11 cellular contexts compared by ENCODE assay signal in genomic region chrX:30597258-30598012, GRCh38. TPM values are rescaled to one million over a fixed set of nuclear protein-coding genes. Genes with fewer than 3 reads are reported as not detected.
A peak's percentile ranks its signal among the peaks of the same experiment; 100 is the strongest.
DNase-seq lines count a peak whose midpoint lies in the region; ATAC-seq, FAIRE-seq and TF ChIP-seq lines count a peak whose summit lies in the region.
"Had no signal": no experiment of that assay in that cellular context is flagged by ENCODE, and none has a peak within 500 bp of the region (broad histone marks: within the 10 kb centered on the region; RNA-seq: fewer than 3 reads in every experiment).

No MANE protein-coding gene starts in this region.

- H3K27me3 Mint-ChIP-seq in activated T-helper 1 cell treated with anti-CD3 and anti-CD28 coated beads, Interleukin-12 subunit alpha, Interleukin-12 subunit beta, Interleukin-2, Interleukin-4 antibody, amounts not matched to agents 30 ng/mL and 10 ng/mL and 1 ng/mL, durations not matched to agents 14 hours and 24 hours and 36 hours (ENCODE audit: insufficient read depth), result no peaks in the 10 kb centered on the region
- H3K27me3 Mint-ChIP-seq in nephron progenitor cell (ENCODE audit: low read depth, poor library complexity) (no peaks in the 10 kb centered on the region), endodermal cell (ENCODE audit: insufficient read depth) (no peaks in the 10 kb centered on the region)
- H3K27me3 Mint-ChIP-seq: activated CD4-positive, alpha-beta memory T cell treated with anti-CD3 and anti-CD28 coated beads for 36 hours had no signal

- H3K27ac Mint-ChIP-seq in activated T-helper 1 cell treated with anti-CD3 and anti-CD28 coated beads, Interleukin-12 subunit alpha, Interleukin-12 subunit beta, Interleukin-2, Interleukin-4 antibody, amounts not matched to agents 30 ng/mL and 10 ng/mL and 1 ng/mL, durations not matched to agents 14 hours and 24 hours and 36 hours, result peak overlapping the region; percentile 37
- H3K27ac Mint-ChIP-seq in nephron progenitor cell (no peak overlapping the region), endodermal cell (no peak overlapping the region)
- H3K27ac Mint-ChIP-seq: activated CD4-positive, alpha-beta memory T cell treated with anti-CD3 and anti-CD28 coated beads for 36 hours had no signal

- DNase-seq in GM12892 (ENCODE audit: insufficient read length) (peak; percentile 17), nephron progenitor cell (no peak), endodermal cell (no peak), H54 (ENCODE audit: insufficient read length, low spot score) (no peak)
- no peak for DNase-seq in activated T-helper 1 cell treated with anti-CD3 and anti-CD28 coated beads, Interleukin-12 subunit alpha, Interleukin-12 subunit beta, Interleukin-2, Interleukin-4 antibody, amounts not matched to agents 30 ng/mL and 10 ng/mL and 1 ng/mL, durations not matched to agents 14 hours and 24 hours and 36 hours (ENCODE audit: low spot score)
- no peak for DNase-seq in stimulated activated CD4-positive, alpha-beta T cell treated with anti-CD3 and anti-CD28 coated beads, Interleukin-15, amount 100 ng/mL, for 24 hours
- DNase-seq: activated CD4-positive, alpha-beta memory T cell treated with anti-CD3 and anti-CD28 coated beads for 36 hours; NCI-H1436 had no signal

- no peaks in the 10 kb centered on the region for H3K36me3 ChIP-seq in endodermal cell (ENCODE audit: control insufficient read depth, insufficient read depth, low read length)

- no peak for TF ChIP-seq CTCF in nephron progenitor cell (IDR thresholded peaks at IDR 0.05)
- no peak for TF ChIP-seq CTCF in endodermal cell (conservative IDR thresholded peaks at IDR 0.05)

- TF ChIP-seq POLR2A in GM12892 (IDR thresholded peaks at IDR 0.05; ENCODE audit: low read depth, low read length) (no peak), H54 (IDR thresholded peaks at IDR 0.05; ENCODE audit: low read depth, low read length) (no peak)

- WGBS in endodermal cell (ENCODE audit: insufficient coverage in 1 of 2, insufficient read length in 1 of 2), 2 experiments, result 82% methylated on average over 3 of the region's 3 CpGs; no CpG with 5 or more reads in 1 of the 2 experiments

- H3K4me3 Mint-ChIP-seq in activated T-helper 1 cell treated with anti-CD3 and anti-CD28 coated beads, Interleukin-12 subunit alpha, Interleukin-12 subunit beta, Interleukin-2, Interleukin-4 antibody, amounts not matched to agents 30 ng/mL and 10 ng/mL and 1 ng/mL, durations not matched to agents 14 hours and 24 hours and 36 hours, result peak overlapping the region; percentile 34
- no peak overlapping the region for H3K4me3 Mint-ChIP-seq in nephron progenitor cell
- no peak overlapping the region for H3K4me3 Mint-ChIP-seq in endodermal cell
- H3K4me3 Mint-ChIP-seq: activated CD4-positive, alpha-beta memory T cell treated with anti-CD3 and anti-CD28 coated beads for 36 hours had no signal

- H3K9ac ChIP-seq in endodermal cell (ENCODE audit: extremely low read depth, low read length, poor library complexity, severe bottlenecking), result no peak overlapping the region

- H3K27ac ChIP-seq in endodermal cell (ENCODE audit: low read depth, low read length), result no peak overlapping the region

- FAIRE-seq in GM12892 (lab: Jason Lieb, UNC), result peak; percentile 30
- FAIRE-seq in H54 (lab: Jason Lieb, UNC), result no peak

- H3K4me1 Mint-ChIP-seq in activated T-helper 1 cell treated with anti-CD3 and anti-CD28 coated beads, Interleukin-12 subunit alpha, Interleukin-12 subunit beta, Interleukin-2, Interleukin-4 antibody, amounts not matched to agents 30 ng/mL and 10 ng/mL and 1 ng/mL, durations not matched to agents 14 hours and 24 hours and 36 hours (ENCODE audit: low read depth), result peaks cover 17% of the 10 kb centered on the region
- H3K4me1 Mint-ChIP-seq in nephron progenitor cell, result no peaks in the 10 kb centered on the region
- no peaks in the 10 kb centered on the region for H3K4me1 Mint-ChIP-seq in endodermal cell

- intact Hi-C loops in activated T-helper 1 cell treated with anti-CD3 and anti-CD28 coated beads, Interleukin-12 subunit alpha, Interleukin-12 subunit beta, Interleukin-2, Interleukin-4 antibody, amounts not matched to agents 30 ng/mL and 10 ng/mL and 1 ng/mL, durations not matched to agents 14 hours and 24 hours and 36 hours (cut with micrococcal nuclease), result no loop called here

- ATAC-seq in GM21381 (IDR thresholded peaks at IDR 0.05; ENCODE audit: unreplicated experiment) (peak; percentile 83), HG03342 (IDR thresholded peaks at IDR 0.05; ENCODE audit: unreplicated experiment) (peak; percentile 85)

- no peaks in the 10 kb centered on the region for H3K27me3 ChIP-seq in endodermal cell (ENCODE audit: control insufficient read depth, insufficient read depth, low read length, poor library complexity, severe bottlenecking)

- no peak overlapping the region for H3K4me3 ChIP-seq in endodermal cell (ENCODE audit: low read length)

- no peaks in the 10 kb centered on the region for H3K9me3 ChIP-seq in endodermal cell (ENCODE audit: control insufficient read depth, low read length)

- H3K4me1 ChIP-seq in endodermal cell (ENCODE audit: control insufficient read depth, insufficient read depth, low read length), result no peaks in the 10 kb centered on the region

- no peaks in the 10 kb centered on the region for H3K9me3 Mint-ChIP-seq in activated T-helper 1 cell treated with anti-CD3 and anti-CD28 coated beads, Interleukin-12 subunit alpha, Interleukin-12 subunit beta, Interleukin-2, Interleukin-4 antibody, amounts not matched to agents 30 ng/mL and 10 ng/mL and 1 ng/mL, durations not matched to agents 14 hours and 24 hours and 36 hours
- H3K9me3 Mint-ChIP-seq in nephron progenitor cell, result peaks cover 5% of the 10 kb centered on the region
- peaks cover 7% of the 10 kb centered on the region for H3K9me3 Mint-ChIP-seq in endodermal cell
- H3K9me3 Mint-ChIP-seq: activated CD4-positive, alpha-beta memory T cell treated with anti-CD3 and anti-CD28 coated beads for 36 hours had no signal

- no peaks in the 10 kb centered on the region for H3K36me3 Mint-ChIP-seq in activated T-helper 1 cell treated with anti-CD3 and anti-CD28 coated beads, Interleukin-12 subunit alpha, Interleukin-12 subunit beta, Interleukin-2, Interleukin-4 antibody, amounts not matched to agents 30 ng/mL and 10 ng/mL and 1 ng/mL, durations not matched to agents 14 hours and 24 hours and 36 hours (ENCODE audit: low read depth)
- H3K36me3 Mint-ChIP-seq in nephron progenitor cell (ENCODE audit: low read depth) (no peaks in the 10 kb centered on the region), endodermal cell (ENCODE audit: low read depth) (no peaks in the 10 kb centered on the region)
- H3K36me3 Mint-ChIP-seq: activated CD4-positive, alpha-beta memory T cell treated with anti-CD3 and anti-CD28 coated beads for 36 hours had no signal

RNA-seq across cellular contexts. Expression of gene TASL, which starts 19.9 kb away (rescaled TPM):
- polyA plus RNA-seq in GM12892 (2012; ENCODE audit: missing spikeins), result 9.8 TPM
- 7.0 and 7.6 TPM in 2 replicates for total RNA-seq in activated T-helper 1 cell treated with anti-CD3 and anti-CD28 coated beads, Interleukin-12 subunit alpha, Interleukin-12 subunit beta, Interleukin-2, Interleukin-4 antibody, amounts not matched to agents 30 ng/mL and 10 ng/mL and 1 ng/mL, durations not matched to agents 14 hours and 24 hours and 36 hours
- not detected for total RNA-seq in endodermal cell
- polyA plus RNA-seq in endodermal cell (2013, experiment 1 of 2), result not detected
- not detected for polyA plus RNA-seq in endodermal cell (2013, experiment 2 of 2)
- total RNA-seq: dermis microvascular lymphatic vessel endothelial cell had no signal

RNA-seq across cellular contexts. Expression of gene GK, which starts 55.8 kb away (rescaled TPM):
- 9.5 TPM for polyA plus RNA-seq in GM12892 (2012; ENCODE audit: missing spikeins)
- total RNA-seq in activated T-helper 1 cell treated with anti-CD3 and anti-CD28 coated beads, Interleukin-12 subunit alpha, Interleukin-12 subunit beta, Interleukin-2, Interleukin-4 antibody, amounts not matched to agents 30 ng/mL and 10 ng/mL and 1 ng/mL, durations not matched to agents 14 hours and 24 hours and 36 hours, result 71.1 and 77.5 TPM in 2 replicates
- total RNA-seq in endodermal cell, result 10 to 100 TPM in 1 of 2 donors, 1 to 10 TPM in 1; 8.9 to 10.2 TPM
- polyA plus RNA-seq in endodermal cell (2013, experiment 1 of 2), result 6.0 TPM
- polyA plus RNA-seq in endodermal cell (2013, experiment 2 of 2), result 5.4 TPM
